ENCODE assay signal across 10 cellular contexts in genomic region chr1:27634982-27635362, GRCh38. TPM values are rescaled to one million over a fixed set of nuclear protein-coding genes. Genes with fewer than 3 reads are reported as not detected.
DNase-seq lines count a peak whose midpoint lies in the region; ATAC-seq, FAIRE-seq and TF ChIP-seq lines count a peak whose summit lies in the region.
"Had no signal": no experiment of that assay in that cellular context is flagged by ENCODE, and none has a peak within 500 bp of the region (broad histone marks: within the 10 kb centered on the region; RNA-seq: fewer than 3 reads in every experiment).

Gene FGR (minus strand): TSS chr1:27635185. CDS start chr1:27623916, 11,269 bp downstream.

- 0 out of 2 replicates have a peak within 1 kb of the TSS, but pooled peaks have one; percentile 6 for H4K8ac ChIP-seq in H1 (ENCODE audit: extremely low read depth, insufficient read depth, low read length)

- H3K4me1 Mint-ChIP-seq in stimulated activated naive CD8-positive, alpha-beta T cell treated with anti-CD3 and anti-CD28 coated beads, Interleukin-15, Interleukin-2, amounts not matched to agents 100 ng/mL and 50 ng/mL, for 24 hours (ENCODE audit: low read depth) = peaks cover 77% of the 10 kb centered on the region

- H2BK120ac ChIP-seq in H1 (replicated peaks; ENCODE audit: low read depth, low read length) = no peak within 1 kb of the TSS

- H3K4me2 ChIP-seq in H1 (ENCODE audit: insufficient read depth in 1 of 2, low read depth in 2 of 2, low read length in 2 of 2) = peak within 1 kb of the TSS; percentile 57 to 69

- no peak for TF ChIP-seq EP300 in H1 (IDR thresholded peaks at IDR 0.05; ENCODE audit: borderline replicate concordance in 1 of 2, low read depth in 2 of 2, low read length in 2 of 2)

- peak within 1 kb of the TSS; percentile 24 for H3K18ac ChIP-seq in H1 (ENCODE audit: extremely low read depth, low read length)

- H3K4me3 ChIP-seq in H1 (ENCODE audit: extremely low read depth in 1 of 4, insufficient read depth in 2 of 4, low read depth in 3 of 4, low read length in 4 of 4) (peak within 1 kb of the TSS; percentile 31 to 62 (median 52)), muscle layer of colon (ENCODE audit: low read depth in 1 of 2, low read length in 2 of 2) (peak within 1 kb of the TSS; percentile 21 to 53)

- DNase-seq in stimulated activated naive CD8-positive, alpha-beta T cell treated with anti-CD3 and anti-CD28 coated beads, Interleukin-15, Interleukin-2, amounts not matched to agents 100 U/mL and 50 U/mL, for 24 hours = no peak
- no peak for DNase-seq in H1 (ENCODE audit: low read depth in 1 of 2, low spot score in 2 of 2)
- DNase-seq in GM13976 (ENCODE audit: low spot score) = no peak
- DNase-seq in HK-2 (ENCODE audit: unreplicated experiment) = no peak

- H3K56ac ChIP-seq in H1 (replicated peaks; ENCODE audit: insufficient read length, low read depth, low read length) = no peak within 1 kb of the TSS

- in situ Hi-C loops in GM13976 (cut with MboI; ENCODE audit: low sequenced_read_pairs, unreplicated experiment) = no loop called here

- H3K27ac Mint-ChIP-seq in stimulated activated naive CD8-positive, alpha-beta T cell treated with anti-CD3 and anti-CD28 coated beads, Interleukin-15, Interleukin-2, amounts not matched to agents 100 ng/mL and 50 ng/mL, for 24 hours = peak within 1 kb of the TSS; percentile 45

- WGBS in H1 (ENCODE audit: extremely low coverage in 1 of 2, insufficient coverage in 1 of 2, insufficient read length in 1 of 2, insufficient replicate concordance in 2 of 2, low coverage in 1 of 2, low lambda C conversion rate in 2 of 2, missing lambda C conversion rate in 1 of 2), 2 experiments = 9% methylated on average over 11 of the region's 28 CpGs; no CpG with 5 or more reads in 1 of the 2 experiments

- peak within 1 kb of the TSS in 1 of 4 experiments; percentile 57; a peak in 1 of 7 replicates for H3K9ac ChIP-seq in H1 (replicated peaks in 1 of 4; ENCODE audit: extremely low read depth in 1 of 4, low read depth in 3 of 4, low read length in 3 of 4)
- no peak within 1 kb of the TSS for H3K9ac ChIP-seq in muscle layer of colon (ENCODE audit: low read length)

- TF ChIP-seq CTCF in H1 (IDR thresholded peaks at IDR 0.05; ENCODE audit: control extremely low read depth in 1 of 3, insufficient read depth in 1 of 3, low read depth in 1 of 3, low read length in 3 of 3) (no peak), GM13976 (IDR thresholded peaks at IDR 0.05; ENCODE audit: borderline replicate concordance, control extremely low read depth, extremely low read depth, insufficient read depth, missing control alignments) (no peak)

- peaks cover 3% of the 10 kb centered on the region for H3K36me3 Mint-ChIP-seq in stimulated activated naive CD8-positive, alpha-beta T cell treated with anti-CD3 and anti-CD28 coated beads, Interleukin-15, Interleukin-2, amounts not matched to agents 100 ng/mL and 50 ng/mL, for 24 hours (ENCODE audit: low read depth)

- no peaks in the 10 kb centered on the region for H4K20me1 ChIP-seq in H1 (replicated peaks in 1 of 2; ENCODE audit: control insufficient read depth in 1 of 2, insufficient read depth in 2 of 2, low read length in 2 of 2)

- H3K4me3 Mint-ChIP-seq in stimulated activated naive CD8-positive, alpha-beta T cell treated with anti-CD3 and anti-CD28 coated beads, Interleukin-15, Interleukin-2, amounts not matched to agents 100 ng/mL and 50 ng/mL, for 24 hours = peak within 1 kb of the TSS; percentile 68

- H3K14ac ChIP-seq in H1 (ENCODE audit: insufficient read length) = no peak within 1 kb of the TSS

- no peak within 1 kb of the TSS for H3K23ac ChIP-seq in H1 (ENCODE audit: insufficient read length)

- POLR2A ChIA-PET in H1 (lab: Charles Lee; ENCODE audit: partially characterized antibody) = no interaction called here

- H4K91ac ChIP-seq in H1 (replicated peaks; ENCODE audit: insufficient read length, low read length) = peak within 1 kb of the TSS; percentile 10

- TF ChIP-seq POLR2A in H1 (IDR thresholded peaks at IDR 0.05; ENCODE audit: control extremely low read depth in 1 of 2, low read depth in 2 of 2, low read length in 2 of 2) = no peak

- H3K23me2 ChIP-seq in H1 (ENCODE audit: low read depth, low read length) = peaks cover 6% of the 10 kb centered on the region; the same call in 1 of the 2 replicates

- peak within 1 kb of the TSS; percentile 72; the same call in 1 of the 2 replicates for H2BK15ac ChIP-seq in H1 (ENCODE audit: low read length)

- no peak for TF ChIP-seq RAD21 in H1 (IDR thresholded peaks at IDR 0.05 in 1 of 2, conservative IDR thresholded peaks at IDR 0.05 in 1 of 2; ENCODE audit: low read depth in 2 of 2, low read length in 2 of 2)

- H2AK5ac ChIP-seq in H1 (ENCODE audit: low read depth, low read length) = 0 out of 2 replicates have a peak within 1 kb of the TSS, but pooled peaks have one; percentile 28

- H3K27ac ChIP-seq in H1 (ENCODE audit: low read depth, low read length) (no peak within 1 kb of the TSS), muscle layer of colon (ENCODE audit: low read depth, low read length) (peak within 1 kb of the TSS; percentile 22)

- H2BK12ac ChIP-seq in H1 (ENCODE audit: low read depth, low read length) = peak within 1 kb of the TSS; percentile 68; the same call in 1 of the 2 replicates

- H3K9me3 Mint-ChIP-seq in stimulated activated naive CD8-positive, alpha-beta T cell treated with anti-CD3 and anti-CD28 coated beads, Interleukin-15, Interleukin-2, amounts not matched to agents 100 ng/mL and 50 ng/mL, for 24 hours = no peaks in the 10 kb centered on the region

- no peaks in the 10 kb centered on the region for H3K27me3 Mint-ChIP-seq in stimulated activated naive CD8-positive, alpha-beta T cell treated with anti-CD3 and anti-CD28 coated beads, Interleukin-15, Interleukin-2, amounts not matched to agents 100 ng/mL and 50 ng/mL, for 24 hours

- H3K4me1 ChIP-seq in H1 (replicated peaks in 1 of 4; ENCODE audit: control insufficient read depth in 3 of 4, insufficient read depth in 4 of 4, low read length in 3 of 4) (peaks cover 0 to 3% (median 2%) of the 10 kb centered on the region in 4 experiments; a peak in 5 of 7 replicates), muscle layer of colon (ENCODE audit: insufficient read depth, low read length) (peaks cover 7% of the 10 kb centered on the region)

- no peaks in the 10 kb centered on the region for H3K79me1 ChIP-seq in H1 (ENCODE audit: low read depth, low read length)

- H3K36me3 ChIP-seq in H1 (ENCODE audit: control insufficient read depth in 2 of 4, insufficient read depth in 4 of 4, low read length in 3 of 4) (no peaks in the 10 kb centered on the region), muscle layer of colon (ENCODE audit: insufficient read depth, low read length) (no peaks in the 10 kb centered on the region)

- H2BK20ac ChIP-seq in H1 (ENCODE audit: low read length) = peak within 1 kb of the TSS; percentile 18; the same call in 1 of the 2 replicates

- H4K5ac ChIP-seq in H1 (ENCODE audit: insufficient read length, low read depth, low read length) = no peak within 1 kb of the TSS

- CTCF ChIA-PET in H1 (lab: Charles Lee; ENCODE audit: partially characterized antibody) = no interaction called here

- peak within 1 kb of the TSS; percentile 70 for H2AFZ ChIP-seq in H1 (ENCODE audit: low read length)

- H3K27me3 ChIP-seq in H1 (replicated peaks in 1 of 4; ENCODE audit: control insufficient read depth in 3 of 4, extremely low read depth in 1 of 4, insufficient read depth in 3 of 4, low read length in 3 of 4) = peaks cover 19 to 36% (median 31%) of the 10 kb centered on the region in 4 experiments
- H3K27me3 ChIP-seq in muscle layer of colon (ENCODE audit: control insufficient read depth in 1 of 2, insufficient read depth in 2 of 2, low read length in 2 of 2) = peaks cover 13 to 16% of the 10 kb centered on the region in 2 donors

- no peak for ATAC-seq in stimulated activated naive CD8-positive, alpha-beta T cell treated with anti-CD3 and anti-CD28 coated beads, Interleukin-15, Interleukin-2, amounts not matched to agents 100 U/mL and 50 U/mL, for 24 hours
- ATAC-seq in GM18870 (IDR thresholded peaks at IDR 0.05; ENCODE audit: unreplicated experiment) = no peak
- no peak for ATAC-seq in HG03342 (IDR thresholded peaks at IDR 0.05; ENCODE audit: unreplicated experiment)

- H3K4ac ChIP-seq in H1 (replicated peaks; ENCODE audit: insufficient read length, low read depth, low read length) = no peak within 1 kb of the TSS

- no peak for FAIRE-seq in H1 (lab: Jason Lieb, UNC)
- FAIRE-seq: G401.6 had no signal

- H3K79me2 ChIP-seq in H1 (ENCODE audit: control insufficient read depth in 1 of 2, insufficient read depth in 2 of 2, low read length in 2 of 2) = no peaks in the 10 kb centered on the region

- H2BK5ac ChIP-seq in H1 (ENCODE audit: low read depth, low read length) = no peak within 1 kb of the TSS; the same call in 1 of the 2 replicates

- H3K9me3 ChIP-seq in H1 (ENCODE audit: insufficient read depth in 2 of 2, low read depth in 1 of 2, low read length in 1 of 2) (no peaks in the 10 kb centered on the region), muscle layer of colon (ENCODE audit: low read length) (no peaks in the 10 kb centered on the region)

TF ChIP-seq in H1, 55 proteins besides CTCF, POLR2A, EP300 and RAD21:
- TF ChIP-seq KDM5A (IDR thresholded peaks at IDR 0.05; ENCODE audit: low read length) (no peak), SUZ12 (IDR thresholded peaks at IDR 0.05; ENCODE audit: low read length) (peak; percentile 11; the same call in 1 of the 2 replicates), EZH2 (IDR thresholded peaks at IDR 0.05; ENCODE audit: low read depth, low read length, severe bottlenecking) (no peak), TAF7 (optimal IDR thresholded peaks at IDR 0.05; ENCODE audit: borderline replicate concordance, low read depth, low read length) (no peak), EGR1 (IDR thresholded peaks at IDR 0.05; ENCODE audit: borderline replicate concordance, low read depth, low read length) (no peak), SP1 (IDR thresholded peaks at IDR 0.05; ENCODE audit: low read depth, low read length) (no peak), RNF2 (IDR thresholded peaks at IDR 0.05; ENCODE audit: borderline replicate concordance, low read depth, low read length, missing control alignments, poor library complexity, severe bottlenecking) (peak; percentile 25), CHD1 (IDR thresholded peaks at IDR 0.05; ENCODE audit: low read depth, low read length) (no peak)

RNA-seq across cellular contexts. Expression of gene FGR, which starts in this region (rescaled TPM):
- total RNA-seq in H1 (2021; fragmentation: NEBNext Ultra II Directional; extraction: Animal tissue kit (Norgen Biotek cat#: 25700)) = 0.22 and 0.36 TPM in 2 replicates
- 0.86 and 0.95 TPM in 2 replicates for polyA plus RNA-seq in H1 (2011; rRNA removed)
- 0.62 TPM for polyA plus RNA-seq in H1 (2011; cell fraction: cytosol; rRNA removed)
- polyA plus RNA-seq in H1 (2011; cell fraction: nucleus; rRNA removed) = 1.6 TPM
- 0.39 to 0.50 TPM (median 0.42 TPM) in 3 of 4 replicates, not detected in the other for polyA plus RNA-seq in H1 (2012, experiment 1 of 2)
- 0.18 TPM for polyA plus RNA-seq in H1 (2012, experiment 2 of 2)
- 0.34 TPM for polyA plus RNA-seq in H1 (2013, experiment 1 of 2)
- 0.33 TPM for polyA plus RNA-seq in H1 (2013, experiment 2 of 2)
- 0.57 and 1.2 TPM in 2 replicates for polyA minus RNA-seq in H1 (2011; rRNA and poly(A)+ RNA removed)
- not detected for polyA minus RNA-seq in H1 (2011; cell fraction: cytosol; rRNA and poly(A)+ RNA removed)
- polyA minus RNA-seq in H1 (2011; cell fraction: nucleus; rRNA and poly(A)+ RNA removed) = 0.60 TPM
- total RNA-seq: NCI-H460 had no signal
